Comparison of ENCODE assay signal across 9 cellular contexts in the genomic region with DNA sequence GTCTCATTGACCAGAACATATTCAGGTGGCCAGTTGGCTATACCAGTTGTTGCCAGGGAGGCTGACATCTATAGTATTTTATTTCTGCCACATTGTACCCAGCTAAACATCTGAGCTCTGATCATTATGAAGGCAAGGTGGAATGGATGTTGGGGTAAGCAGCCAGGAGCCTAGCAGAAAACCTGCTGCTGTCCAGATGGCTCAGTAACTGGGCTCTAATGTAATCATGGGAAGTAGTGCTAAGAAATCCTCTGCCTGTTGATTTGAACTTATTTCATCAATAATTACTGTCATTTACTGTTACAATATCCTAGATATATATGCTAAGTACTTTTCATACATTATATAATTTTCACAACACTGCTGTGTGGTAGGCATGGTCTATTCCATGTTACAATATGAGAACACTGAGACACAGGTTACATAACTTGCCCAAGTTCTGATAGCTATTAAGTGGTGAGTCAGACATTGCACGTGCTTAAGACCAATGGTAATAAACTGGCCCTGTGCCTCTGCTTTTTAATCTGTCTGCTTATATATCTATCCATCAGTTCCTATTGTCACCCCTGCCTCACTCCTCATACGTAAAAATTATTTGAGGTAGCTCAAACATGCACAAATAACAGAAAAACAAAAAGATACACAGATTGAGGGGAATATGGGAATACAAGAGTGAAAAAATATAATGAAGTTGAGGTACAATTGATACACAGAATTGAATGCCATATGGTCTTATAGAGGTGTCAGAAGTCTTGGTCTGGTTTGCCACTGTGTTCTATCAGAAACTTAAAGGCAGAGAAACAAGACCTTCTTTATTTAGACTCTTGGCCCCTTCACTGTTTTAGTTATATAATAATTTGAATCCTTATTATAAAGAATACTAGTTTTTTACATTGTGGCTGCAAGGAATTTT. TPM values are rescaled to one million over a fixed set of nuclear protein-coding genes. Genes with fewer than 3 reads are reported as not detected.
DNase-seq lines count a peak whose midpoint lies in the region; ATAC-seq, FAIRE-seq and TF ChIP-seq lines count a peak whose summit lies in the region.
"Had no signal": no experiment of that assay in that cellular context is flagged by ENCODE, and none has a peak within 500 bp of the region (broad histone marks: within the 10 kb centered on the region; RNA-seq: fewer than 3 reads in every experiment).

No MANE protein-coding gene starts in this region.

- intact Hi-C loops in adrenal gland (cut with DNase I) = no loop called here
- intact Hi-C loops in kidney (cut with DNase I) = no loop called here
- intact Hi-C loops in activated T-helper 1 cell treated with anti-CD3 and anti-CD28 coated beads, Interleukin-12 subunit alpha, Interleukin-12 subunit beta, Interleukin-2, Interleukin-4 antibody, amounts not matched to agents 30 ng/mL and 10 ng/mL and 1 ng/mL, durations not matched to agents 14 hours and 24 hours and 36 hours (cut with micrococcal nuclease) = no loop called here

- peak; percentile 61 for ATAC-seq in HG02763 (IDR thresholded peaks at IDR 0.05; ENCODE audit: unreplicated experiment)
- ATAC-seq in GM18505 (IDR thresholded peaks at IDR 0.05; ENCODE audit: unreplicated experiment) = no peak
- ATAC-seq in HG03039 (IDR thresholded peaks at IDR 0.05; ENCODE audit: unreplicated experiment) = no peak

- H3K36me3 ChIP-seq in adrenal gland (replicated peaks in 1 of 2) = peaks cover 0 to 8% of the 10 kb centered on the region in 2 donors
- peaks cover 4 to 7% of the 10 kb centered on the region in 2 donors for H3K36me3 ChIP-seq in kidney (ENCODE audit: control insufficient read depth in 1 of 2, insufficient read depth in 2 of 2, low read length in 2 of 2)

- H3K27me3 ChIP-seq in adrenal gland = no peaks in the 10 kb centered on the region

- WGBS in adrenal gland, 4 donors = 24 to 43% (median 40%) methylated on average over 2 of the region's 2 CpGs

- DNase-seq in DMS 273 treated with DMSO at 0.1 percent for 48 hours (lab: John Stamatoyannopoulos, UW) (peak; percentile 96), adrenal gland (peak in 5 of 7 donors; percentile 29 to 64 (median 31)), kidney (no peak), occipital lobe (lab: John Stamatoyannopoulos, UW) (no peak)
- no peak for DNase-seq in activated T-helper 1 cell treated with anti-CD3 and anti-CD28 coated beads, Interleukin-12 subunit alpha, Interleukin-12 subunit beta, Interleukin-2, Interleukin-4 antibody, amounts not matched to agents 30 ng/mL and 10 ng/mL and 1 ng/mL, durations not matched to agents 14 hours and 24 hours and 36 hours (ENCODE audit: low spot score)
- DNase-seq: activated gamma-delta T cell had no signal

- peaks cover 16% of the 10 kb centered on the region for H3K4me1 Mint-ChIP-seq in activated T-helper 1 cell treated with anti-CD3 and anti-CD28 coated beads, Interleukin-12 subunit alpha, Interleukin-12 subunit beta, Interleukin-2, Interleukin-4 antibody, amounts not matched to agents 30 ng/mL and 10 ng/mL and 1 ng/mL, durations not matched to agents 14 hours and 24 hours and 36 hours (ENCODE audit: low read depth)

- TF ChIP-seq CTCF in adrenal gland (IDR thresholded peaks at IDR 0.05) (no peak), kidney (IDR thresholded peaks at IDR 0.05; ENCODE audit: borderline replicate concordance, extremely low read depth, insufficient read depth) (no peak)

- TF ChIP-seq POLR2A in adrenal gland (IDR thresholded peaks at IDR 0.05) = no peak
- TF ChIP-seq POLR2A in GM18505 (IDR thresholded peaks at IDR 0.05; ENCODE audit: borderline replicate concordance, extremely low read depth, insufficient read depth, insufficient read length) = no peak

- H3K36me3 Mint-ChIP-seq in activated T-helper 1 cell treated with anti-CD3 and anti-CD28 coated beads, Interleukin-12 subunit alpha, Interleukin-12 subunit beta, Interleukin-2, Interleukin-4 antibody, amounts not matched to agents 30 ng/mL and 10 ng/mL and 1 ng/mL, durations not matched to agents 14 hours and 24 hours and 36 hours (ENCODE audit: low read depth) = peaks cover 14% of the 10 kb centered on the region

- no peak overlapping the region for H3K9ac ChIP-seq in kidney (ENCODE audit: low read length in 2 of 2)

- no peaks in the 10 kb centered on the region for H3K27me3 Mint-ChIP-seq in activated T-helper 1 cell treated with anti-CD3 and anti-CD28 coated beads, Interleukin-12 subunit alpha, Interleukin-12 subunit beta, Interleukin-2, Interleukin-4 antibody, amounts not matched to agents 30 ng/mL and 10 ng/mL and 1 ng/mL, durations not matched to agents 14 hours and 24 hours and 36 hours (ENCODE audit: insufficient read depth)

- H3K27ac ChIP-seq in adrenal gland (peak overlapping the region in 1 of 5 donors; percentile 39), kidney (ENCODE audit: low read depth in 2 of 2, low read length in 2 of 2) (no peak overlapping the region)

- H3K27ac Mint-ChIP-seq in activated T-helper 1 cell treated with anti-CD3 and anti-CD28 coated beads, Interleukin-12 subunit alpha, Interleukin-12 subunit beta, Interleukin-2, Interleukin-4 antibody, amounts not matched to agents 30 ng/mL and 10 ng/mL and 1 ng/mL, durations not matched to agents 14 hours and 24 hours and 36 hours = no peak overlapping the region

- H3K4me3 Mint-ChIP-seq in activated T-helper 1 cell treated with anti-CD3 and anti-CD28 coated beads, Interleukin-12 subunit alpha, Interleukin-12 subunit beta, Interleukin-2, Interleukin-4 antibody, amounts not matched to agents 30 ng/mL and 10 ng/mL and 1 ng/mL, durations not matched to agents 14 hours and 24 hours and 36 hours = no peak overlapping the region

- peak; percentile 46 for FAIRE-seq in kidney (lab: Jason Lieb, UNC)

- H3K9me3 ChIP-seq in adrenal gland (replicated peaks in 1 of 3) = no peaks in the 10 kb centered on the region
- no peaks in the 10 kb centered on the region for H3K9me3 ChIP-seq in kidney (ENCODE audit: control insufficient read depth in 1 of 2, low read length in 2 of 2)

- H3K9me3 Mint-ChIP-seq in activated T-helper 1 cell treated with anti-CD3 and anti-CD28 coated beads, Interleukin-12 subunit alpha, Interleukin-12 subunit beta, Interleukin-2, Interleukin-4 antibody, amounts not matched to agents 30 ng/mL and 10 ng/mL and 1 ng/mL, durations not matched to agents 14 hours and 24 hours and 36 hours = no peaks in the 10 kb centered on the region

- H3K4me3 ChIP-seq in adrenal gland (no peak overlapping the region), kidney (ENCODE audit: low read length in 2 of 2) (no peak overlapping the region)

- H3K4me1 ChIP-seq in adrenal gland (replicated peaks in 1 of 2) (peaks cover 11 to 17% of the 10 kb centered on the region in 2 donors), kidney (ENCODE audit: control insufficient read depth in 1 of 2, insufficient read depth in 1 of 2, low read depth in 1 of 2, low read length in 2 of 2) (peaks cover 2 to 15% of the 10 kb centered on the region in 2 donors)

RNA-seq across cellular contexts. Expression of gene TBPL1, which starts 25.2 kb away (rescaled TPM):
- total RNA-seq in adrenal gland (10 to 100 TPM in 6 of 8 donors, 1 to 10 TPM in 2; 5.1 to 18.7 (median 13.6) TPM), kidney (17.3 TPM), occipital lobe (41.0 TPM)
- polyA plus RNA-seq in adrenal gland (10 to 100 TPM; 16.6 to 21.0 (median 17.0) TPM), kidney (ENCODE audit: insufficient read depth, low read depth, low replicate concordance) (20.7 TPM)
- total RNA-seq in activated T-helper 1 cell treated with anti-CD3 and anti-CD28 coated beads, Interleukin-12 subunit alpha, Interleukin-12 subunit beta, Interleukin-2, Interleukin-4 antibody, amounts not matched to agents 30 ng/mL and 10 ng/mL and 1 ng/mL, durations not matched to agents 14 hours and 24 hours and 36 hours = 40.5 and 42.2 TPM in 2 replicates

Comparison
In these comparisons a context has a peak if more than half of its experiments do, and no peak if none do; other contexts are left out.
1. DNase-seq: peak in DMS 273 treated with DMSO at 0.1 percent for 48 hours (single experiment) and adrenal gland (5 of 7); none in kidney (single experiment), occipital lobe (single experiment) and activated T-helper 1 cell treated with anti-CD3 and anti-CD28 coated beads, Interleukin-12 subunit alpha, Interleukin-12 subunit beta, Interleukin-2, Interleukin-4 antibody, amounts not matched to agents 30 ng/mL and 10 ng/mL and 1 ng/mL, durations not matched to agents 14 hours and 24 hours and 36 hours (single experiment).